Comparison of ENCODE assay signal across 13 cellular contexts in the genomic region with DNA sequence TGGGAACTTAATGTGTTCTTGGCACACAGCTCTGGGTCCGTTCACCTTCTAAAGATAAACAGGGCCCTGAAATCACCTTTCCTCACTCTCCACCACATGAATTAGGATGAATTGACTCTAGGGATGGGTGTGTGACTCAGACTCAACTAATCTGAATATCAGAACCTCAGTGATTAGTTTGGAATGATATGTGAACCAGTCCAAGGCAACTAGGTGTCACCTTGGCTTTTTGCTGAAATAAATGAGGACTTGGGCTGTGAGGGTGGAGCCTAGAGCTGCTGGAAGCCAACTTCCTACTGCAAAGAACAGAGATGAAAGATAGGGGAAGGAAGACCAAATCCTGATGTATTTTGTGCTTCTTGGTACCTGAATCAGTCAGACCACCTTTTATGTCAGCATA. TPM values are rescaled to one million over a fixed set of nuclear protein-coding genes. Genes with fewer than 3 reads are reported as not detected.
DNase-seq lines count a peak whose midpoint lies in the region; ATAC-seq and TF ChIP-seq lines count a peak whose summit lies in the region.
"Had no signal": no experiment of that assay in that cellular context is flagged by ENCODE, and none has a peak within 500 bp of the region (broad histone marks: within the 10 kb centered on the region; RNA-seq: fewer than 3 reads in every experiment).

No MANE protein-coding gene starts in this region.

- 0 out of 2 replicates have a peak, but pooled peaks cover 3% of the 10 kb centered on the region for H3K9me2 ChIP-seq in GM23338 (ENCODE audit: insufficient read depth)

- intact Hi-C loops in CD4-positive, alpha-beta T cell (cut with DNase I, micrococcal nuclease) = no loop called here
- intact Hi-C loops in naive thymus-derived CD4-positive, alpha-beta T cell (cut with micrococcal nuclease) = no loop called here

- H4K20me1 ChIP-seq in GM23338 (replicated peaks; ENCODE audit: insufficient read depth) = peaks cover 7% of the 10 kb centered on the region

- no peak for TF ChIP-seq CTCF in CD4-positive, alpha-beta T cell (IDR thresholded peaks at IDR 0.05)
- TF ChIP-seq CTCF in GM23338 (conservative IDR thresholded peaks at IDR 0.05; ENCODE audit: low read depth in 2 of 2) = no peak

- no peaks in the 10 kb centered on the region for H3K9me3 ChIP-seq in CD4-positive, alpha-beta T cell (ENCODE audit: control insufficient read depth, low read length)
- H3K9me3 ChIP-seq in naive thymus-derived CD4-positive, alpha-beta T cell (ENCODE audit: control insufficient read depth in 2 of 3, low read length in 3 of 3) = no peaks in the 10 kb centered on the region
- H3K9me3 ChIP-seq: SJSA1, thyroid gland had no signal

- peaks cover 28% of the 10 kb centered on the region for H3K27me3 ChIP-seq in CD4-positive, alpha-beta T cell (ENCODE audit: control insufficient read depth, insufficient read depth, low read length)
- H3K27me3 ChIP-seq in GM23338 (ENCODE audit: insufficient read depth) = peaks cover 24% of the 10 kb centered on the region
- H3K27me3 ChIP-seq in naive thymus-derived CD4-positive, alpha-beta T cell (ENCODE audit: control insufficient read depth in 2 of 2, insufficient read depth in 2 of 2, low read length in 2 of 2) = peaks cover 0 to 8% of the 10 kb centered on the region in 2 donors
- H3K27me3 ChIP-seq: SJSA1, thyroid gland had no signal

- H3K36me3 Mint-ChIP-seq in CD4-positive, alpha-beta T cell (ENCODE audit: low read depth) = no peaks in the 10 kb centered on the region
- H3K36me3 Mint-ChIP-seq in GM23338 (ENCODE audit: low read depth) = no peaks in the 10 kb centered on the region; the same call in 2 of the 3 replicates
- H3K36me3 Mint-ChIP-seq in activated T-helper 17 cell treated with anti-CD3 and anti-CD28 coated beads, Interleukin-2, amount 50 U/mL, for 72 hours (ENCODE audit: low read depth) = peaks cover 24% of the 10 kb centered on the region
- H3K36me3 Mint-ChIP-seq in naive thymus-derived CD4-positive, alpha-beta T cell = peaks cover 0 to 3% (median 0%) of the 10 kb centered on the region in 5 donors

- no peak overlapping the region for H3K27ac Mint-ChIP-seq in CD4-positive, alpha-beta T cell
- H3K27ac Mint-ChIP-seq in GM23338 = no peak overlapping the region
- H3K27ac Mint-ChIP-seq in activated T-helper 17 cell treated with anti-CD3 and anti-CD28 coated beads, Interleukin-2, amount 50 U/mL, for 72 hours = no peak overlapping the region
- H3K27ac Mint-ChIP-seq in naive thymus-derived CD4-positive, alpha-beta T cell = no peak overlapping the region

- no peaks in the 10 kb centered on the region for H3K9me3 Mint-ChIP-seq in CD4-positive, alpha-beta T cell
- H3K9me3 Mint-ChIP-seq in GM23338 = no peaks in the 10 kb centered on the region
- no peaks in the 10 kb centered on the region for H3K9me3 Mint-ChIP-seq in activated T-helper 17 cell treated with anti-CD3 and anti-CD28 coated beads, Interleukin-2, amount 50 U/mL, for 72 hours
- no peaks in the 10 kb centered on the region for H3K9me3 Mint-ChIP-seq in naive thymus-derived CD4-positive, alpha-beta T cell

- no peak overlapping the region for H3K4me2 ChIP-seq in GM23338

- no peaks in the 10 kb centered on the region; the same call in 1 of the 2 replicates for H3K36me3 ChIP-seq in GM23338 (ENCODE audit: insufficient read depth)
- no peaks in the 10 kb centered on the region for H3K36me3 ChIP-seq in naive thymus-derived CD4-positive, alpha-beta T cell (ENCODE audit: control insufficient read depth in 2 of 3, insufficient read depth in 3 of 3, low read length in 3 of 3)
- H3K36me3 ChIP-seq: thyroid gland had no signal

- H3K4me3 Mint-ChIP-seq in CD4-positive, alpha-beta T cell = peak overlapping the region; percentile 77
- H3K4me3 Mint-ChIP-seq in GM23338 = peak overlapping the region; percentile 16; the same call in 1 of the 3 replicates
- peak overlapping the region; percentile 39 for H3K4me3 Mint-ChIP-seq in activated T-helper 17 cell treated with anti-CD3 and anti-CD28 coated beads, Interleukin-2, amount 50 U/mL, for 72 hours
- H3K4me3 Mint-ChIP-seq in naive thymus-derived CD4-positive, alpha-beta T cell = peak overlapping the region in 7 of 10 donors; percentile 18 to 69 (median 42)

- no peak overlapping the region for H3K27ac ChIP-seq in CD4-positive, alpha-beta T cell (ENCODE audit: low read depth, low read length)
- no peak overlapping the region for H3K27ac ChIP-seq in GM23338 (ENCODE audit: low read depth)
- no peak overlapping the region for H3K27ac ChIP-seq in naive thymus-derived CD4-positive, alpha-beta T cell (ENCODE audit: low read depth, low read length)
- H3K27ac ChIP-seq: C4-2B, SJSA1, thyroid gland had no signal

- DNase-seq in CD4-positive, alpha-beta T cell = no peak
- DNase-seq in GM23338 (ENCODE audit: low spot score) = no peak
- DNase-seq in naive thymus-derived CD4-positive, alpha-beta T cell = no peak
- no peak for DNase-seq in cortex of kidney (lab: John Stamatoyannopoulos, UW)
- DNase-seq in epidermal melanocyte (ENCODE audit: insufficient read length, low spot score) = no peak
- DNase-seq: kidney glomerular epithelial cell; right cardiac atrium; stimulated activated CD8-positive, alpha-beta memory T cell treated with anti-CD3 and anti-CD28 coated beads, Interleukin-4, amount 100 ng/mL, for 48 hours; thyroid gland had no signal

- POLR2A ChIA-PET in CD4-positive, alpha-beta T cell (lab: Charles Lee) = no interaction called here
- POLR2A ChIA-PET in naive thymus-derived CD4-positive, alpha-beta T cell (lab: Charles Lee) = no interaction called here

- no peaks in the 10 kb centered on the region for H3F3A ChIP-seq in GM23338 (replicated peaks; ENCODE audit: low read depth)

- H3K4me1 ChIP-seq in GM23338 (ENCODE audit: insufficient read depth) = peaks cover 13% of the 10 kb centered on the region
- H3K4me1 ChIP-seq in naive thymus-derived CD4-positive, alpha-beta T cell (ENCODE audit: control insufficient read depth in 2 of 2, insufficient read depth in 2 of 2, low read length in 2 of 2) = no peaks in the 10 kb centered on the region

- no peak overlapping the region for H3K4me3 ChIP-seq in GM23338
- H3K4me3 ChIP-seq in naive thymus-derived CD4-positive, alpha-beta T cell (ENCODE audit: low read length) = no peak overlapping the region
- H3K4me3 ChIP-seq: SJSA1, thyroid gland had no signal

- H3K4me1 Mint-ChIP-seq in CD4-positive, alpha-beta T cell (ENCODE audit: low read depth) = peaks cover 13% of the 10 kb centered on the region
- H3K4me1 Mint-ChIP-seq in GM23338 = peaks cover 10% of the 10 kb centered on the region
- peaks cover 16% of the 10 kb centered on the region for H3K4me1 Mint-ChIP-seq in activated T-helper 17 cell treated with anti-CD3 and anti-CD28 coated beads, Interleukin-2, amount 50 U/mL, for 72 hours
- peaks cover 9 to 28% (median 15%) of the 10 kb centered on the region in 7 donors for H3K4me1 Mint-ChIP-seq in naive thymus-derived CD4-positive, alpha-beta T cell

- CTCF ChIA-PET in CD4-positive, alpha-beta T cell (lab: Charles Lee) = no interaction called here
- CTCF ChIA-PET in naive thymus-derived CD4-positive, alpha-beta T cell (lab: Charles Lee) = no interaction called here

- ATAC-seq in CD4-positive, alpha-beta T cell (ENCODE audit: poor library complexity) = no peak
- no peak for ATAC-seq in GM23338
- no peak for ATAC-seq in activated T-helper 17 cell treated with anti-CD3 and anti-CD28 coated beads, Interleukin-2, amount 50 U/mL, for 72 hours (replicated peaks)
- no peak for ATAC-seq in naive thymus-derived CD4-positive, alpha-beta T cell
- no peak for ATAC-seq in activated CD4-positive, CD25-positive, alpha-beta regulatory T cell treated with anti-CD3 and anti-CD28 coated beads, Interleukin-2, amount 50 U/mL, for 24 hours
- ATAC-seq: right cardiac atrium had no signal

- peaks cover 44% of the 10 kb centered on the region for H3K27me3 Mint-ChIP-seq in CD4-positive, alpha-beta T cell
- peaks cover 19% of the 10 kb centered on the region for H3K27me3 Mint-ChIP-seq in GM23338 (ENCODE audit: insufficient read depth, low read depth, poor library complexity)
- peaks cover 16% of the 10 kb centered on the region for H3K27me3 Mint-ChIP-seq in activated T-helper 17 cell treated with anti-CD3 and anti-CD28 coated beads, Interleukin-2, amount 50 U/mL, for 72 hours
- H3K27me3 Mint-ChIP-seq in naive thymus-derived CD4-positive, alpha-beta T cell = peaks cover 22 to 38% (median 33%) of the 10 kb centered on the region in 5 donors

- H2AFZ ChIP-seq in GM23338 = no peak overlapping the region

- H3K79me2 ChIP-seq in GM23338 (replicated peaks; ENCODE audit: insufficient read depth) = no peaks in the 10 kb centered on the region

RNA-seq across cellular contexts. Expression of gene SMOX, which starts 1.3 kb away (rescaled TPM):
- 1 to 10 TPM; 1.0 to 2.4 TPM for total RNA-seq in CD4-positive, alpha-beta T cell
- 4.8 and 7.9 TPM in 2 replicates for total RNA-seq in GM23338 (2014; rRNA removed; shearing (Covaris generic))
- 7.0 and 7.9 TPM in 2 replicates for polyA plus RNA-seq in GM23338 (2016; fragmentation: Nextera tagmentation; extraction: Ambion mirVana)
- 10 to 100 TPM in 1 of 2 donors, 1 to 10 TPM in 1; 8.3 to 19.9 TPM for total RNA-seq in activated T-helper 17 cell treated with anti-CD3 and anti-CD28 coated beads, Interleukin-2, amount 50 U/mL, for 72 hours
- total RNA-seq in naive thymus-derived CD4-positive, alpha-beta T cell = 10 to 100 TPM in 1 of 5 experiments, 1 to 10 TPM in 2, under 1 TPM in 2; 0.95 to 10.8 (median 1.8) TPM
- not detected for polyA plus RNA-seq in naive thymus-derived CD4-positive, alpha-beta T cell

Comparison
In these comparisons a context has a peak if more than half of its experiments do, and no peak if none do; other contexts are left out.
1. H3K4me3 Mint-ChIP-seq: peak in every context shown above with its lines; median percentile 77 in CD4-positive, alpha-beta T cell; 42 in naive thymus-derived CD4-positive, alpha-beta T cell; 39 in activated T-helper 17 cell treated with anti-CD3 and anti-CD28 coated beads, Interleukin-2, amount 50 U/mL, for 72 hours; 16 in GM23338.